9 cellular contexts compared by ENCODE assay signal in the genomic region with DNA sequence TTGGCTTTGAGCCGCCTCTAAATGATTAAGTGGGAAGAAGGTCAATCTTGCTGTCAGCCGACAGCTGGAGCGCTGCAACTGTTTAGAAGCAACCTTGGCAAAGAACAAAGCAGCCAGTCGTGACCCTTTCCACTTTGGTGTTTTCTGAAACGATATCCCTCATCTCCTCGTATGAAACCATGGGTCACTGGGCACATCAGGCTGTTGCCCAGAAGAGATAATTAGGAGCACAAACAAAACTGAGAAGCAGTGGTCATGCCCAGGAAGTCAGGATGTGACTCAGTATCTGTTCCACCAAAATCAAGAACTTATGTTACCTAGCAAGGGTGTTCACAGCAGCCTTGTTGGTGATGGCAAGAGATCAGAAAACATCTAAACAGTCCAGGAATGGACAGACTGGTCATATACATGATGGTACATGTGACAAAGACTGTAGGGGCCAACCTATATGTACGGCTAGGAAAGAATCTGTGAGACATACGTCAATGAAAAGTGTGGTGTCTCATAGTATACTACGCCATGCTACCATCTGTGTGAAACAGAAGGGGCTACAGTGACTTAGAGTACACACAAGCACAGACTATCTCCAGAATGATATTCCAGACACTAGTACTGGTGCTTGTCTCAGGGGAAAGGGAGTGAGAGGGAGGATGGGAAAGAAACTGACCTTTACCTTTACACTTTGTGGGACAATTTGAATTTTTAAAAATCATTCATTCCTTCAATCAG. TPM values are rescaled to one million over a fixed set of nuclear protein-coding genes. Genes with fewer than 3 reads are reported as not detected.
DNase-seq lines count a peak whose midpoint lies in the region; ATAC-seq, FAIRE-seq and TF ChIP-seq lines count a peak whose summit lies in the region.
"Had no signal": no experiment of that assay in that cellular context is flagged by ENCODE, and none has a peak within 500 bp of the region (broad histone marks: within the 10 kb centered on the region; RNA-seq: fewer than 3 reads in every experiment).

No MANE protein-coding gene starts in this region.

- no peaks in the 10 kb centered on the region for H3K9me3 ChIP-seq in CD8-positive, alpha-beta T cell (ENCODE audit: low read length)
- H3K9me3 ChIP-seq in Panc1 (ENCODE audit: control insufficient read depth, insufficient read depth, low read depth, low read length) (no peaks in the 10 kb centered on the region), endothelial cell of umbilical vein (replicated peaks; ENCODE audit: control insufficient read depth, insufficient read depth, low read length) (no peaks in the 10 kb centered on the region), Caco-2 (no peaks in the 10 kb centered on the region)

- H3K36me3 Mint-ChIP-seq in CD8-positive, alpha-beta T cell: peaks cover 91% of the 10 kb centered on the region
- H3K36me3 Mint-ChIP-seq in Caco-2 (ENCODE audit: insufficient read depth, unreplicated experiment): peaks cover 24% of the 10 kb centered on the region

- BruUV-seq in Panc1 (replicated peaks; lab: Mats Ljungman, UMichigan) (no TSS peak), endothelial cell of umbilical vein (replicated peaks; lab: Mats Ljungman, UMichigan) (TSS peak; percentile 77), Caco-2 (replicated peaks; lab: Mats Ljungman, UMichigan) (no TSS peak)

- FAIRE-seq in endothelial cell of umbilical vein (lab: Jason Lieb, UNC): peak; percentile 62

- H3K27me3 ChIP-seq in CD8-positive, alpha-beta T cell (ENCODE audit: insufficient read depth, low read length): no peaks in the 10 kb centered on the region
- H3K27me3 ChIP-seq in Panc1 (ENCODE audit: control insufficient read depth, insufficient read depth, low read length): no peaks in the 10 kb centered on the region
- no peaks in the 10 kb centered on the region for H3K27me3 ChIP-seq in endothelial cell of umbilical vein (ENCODE audit: control insufficient read depth in 2 of 2, insufficient read depth in 2 of 2, low read length in 2 of 2)
- no peaks in the 10 kb centered on the region for H3K27me3 ChIP-seq in Caco-2 (replicated peaks; ENCODE audit: control insufficient read depth, insufficient read depth, low read length)

- H3K36me3 ChIP-seq in CD8-positive, alpha-beta T cell (ENCODE audit: insufficient read depth, low read length): peaks cover 48% of the 10 kb centered on the region
- 0 out of 2 replicates have a peak, but pooled peaks cover 2% of the 10 kb centered on the region for H3K36me3 ChIP-seq in Panc1 (ENCODE audit: control insufficient read depth, insufficient read depth, low read length)
- peaks cover 2 to 4% of the 10 kb centered on the region in 2 experiments for H3K36me3 ChIP-seq in endothelial cell of umbilical vein (ENCODE audit: control insufficient read depth in 2 of 2, extremely low read depth in 1 of 2, insufficient read depth in 2 of 2, low read length in 2 of 2)
- peaks cover 1% of the 10 kb centered on the region; the same call in 1 of the 2 replicates for H3K36me3 ChIP-seq in Caco-2 (ENCODE audit: control insufficient read depth, insufficient read depth, low read length)

- no peak overlapping the region for H3K4me3 Mint-ChIP-seq in CD8-positive, alpha-beta T cell
- no peak overlapping the region for H3K4me3 Mint-ChIP-seq in Caco-2 (ENCODE audit: unreplicated experiment)

- DNase-seq in CD8-positive, alpha-beta T cell: no peak
- DNase-seq in Panc1 (ENCODE audit: low read depth, low spot score) (peak; percentile 61), endothelial cell of umbilical vein (ENCODE audit: low read depth, low spot score) (peak; percentile 72), omental fat pad (ENCODE audit: low spot score) (no peak), cerebellar nuclear complex (lab: John Stamatoyannopoulos, UW) (no peak), inferior parietal cortex (ENCODE audit: extremely low spot score) (no peak), Caco-2 (no peak), GM19238 (ENCODE audit: insufficient read length, low spot score) (no peak)
- DNase-seq: NCI-H526 treated with DMSO at 0.1 percent for 48 hours had no signal

- intact Hi-C loops in CD8-positive, alpha-beta T cell (cut with DNase I, micrococcal nuclease): no loop called here
- intact Hi-C loops in Panc1 (cut with micrococcal nuclease; ENCODE audit: unreplicated experiment): no loop called here
- intact Hi-C loops in endothelial cell of umbilical vein (cut with micrococcal nuclease): loop anchor here (1.0 to 2.0 kb wide), 4 partner anchors 13 to 127 kb away; partner anchors contain the start of gene STN1
- intact Hi-C loops in Caco-2 (cut with micrococcal nuclease; ENCODE audit: unreplicated experiment): no loop called here

- H3K4me3 ChIP-seq in CD8-positive, alpha-beta T cell (ENCODE audit: low read depth, low read length): no peak overlapping the region
- no peak overlapping the region for H3K4me3 ChIP-seq in Panc1 (ENCODE audit: low read depth in 2 of 2, low read length in 2 of 2)
- H3K4me3 ChIP-seq in endothelial cell of umbilical vein (replicated peaks in 1 of 3; ENCODE audit: insufficient read depth in 1 of 3, low read depth in 1 of 3, low read length in 3 of 3): no peak overlapping the region
- H3K4me3 ChIP-seq in Caco-2 (ENCODE audit: low read depth, low read length): no peak overlapping the region

- no peaks in the 10 kb centered on the region for H4K20me1 ChIP-seq in endothelial cell of umbilical vein (replicated peaks; ENCODE audit: control insufficient read depth, extremely low read depth, insufficient read depth, low read length)

- CTCF ChIA-PET in CD8-positive, alpha-beta T cell (lab: Charles Lee): interaction anchor here (0.7 to 1.2 kb wide), 2 partner anchors 12 to 185 kb away, joined by 3 read pairs; no protein-coding TSS in a partner anchor
- CTCF ChIA-PET in Panc1 (lab: Charles Lee) (interaction anchor here (0.6 kb wide), 1 partner anchor 225 kb away, joined by 5 read pairs; no protein-coding TSS in a partner anchor), endothelial cell of umbilical vein (lab: Charles Lee) (interaction anchor here (1.0 to 3.8 kb wide), 5 partner anchors 13 to 226 kb away, joined by 3 to 11 read pairs (median 6); partner anchors contain the start of gene SFR1), Caco-2 (lab: Charles Lee) (no interaction called here)

- in situ Hi-C loops in Panc1 (cut with HindIII; ENCODE audit: low pct_unique_long_range_greater_than_20kb, low sequenced_read_pairs): no loop called here

- peaks cover 36% of the 10 kb centered on the region for H3K4me1 Mint-ChIP-seq in CD8-positive, alpha-beta T cell (ENCODE audit: low read depth)
- H3K4me1 Mint-ChIP-seq in Caco-2 (ENCODE audit: low read depth, unreplicated experiment): no peaks in the 10 kb centered on the region

- no peaks in the 10 kb centered on the region for H3K27me3 Mint-ChIP-seq in CD8-positive, alpha-beta T cell (ENCODE audit: low read depth)
- no peaks in the 10 kb centered on the region for H3K27me3 Mint-ChIP-seq in Caco-2 (ENCODE audit: insufficient read depth, unreplicated experiment)

- H3K79me2 ChIP-seq in endothelial cell of umbilical vein (ENCODE audit: control insufficient read depth, insufficient read depth, low read length): no peaks in the 10 kb centered on the region

- no peak for ATAC-seq in CD8-positive, alpha-beta T cell
- ATAC-seq in Panc1: peak; percentile 65
- peak; percentile 60 for ATAC-seq in omental fat pad (ENCODE audit: low FRiP score)

- peak overlapping the region; percentile 27 for H3K4me2 ChIP-seq in endothelial cell of umbilical vein (ENCODE audit: insufficient read depth, low read length)

- H3K9me3 Mint-ChIP-seq in CD8-positive, alpha-beta T cell: no peaks in the 10 kb centered on the region
- H3K9me3 Mint-ChIP-seq in Caco-2 (ENCODE audit: unreplicated experiment): no peaks in the 10 kb centered on the region

- H2AFZ ChIP-seq in endothelial cell of umbilical vein (ENCODE audit: low read depth, low read length): peak overlapping the region; percentile 10

- H3K27ac Mint-ChIP-seq in CD8-positive, alpha-beta T cell: peak overlapping the region; percentile 34
- H3K27ac Mint-ChIP-seq in Caco-2 (ENCODE audit: unreplicated experiment): no peak overlapping the region

- peaks cover 19% of the 10 kb centered on the region for H3K4me1 ChIP-seq in CD8-positive, alpha-beta T cell (ENCODE audit: insufficient read depth, low read length)
- peaks cover 26% of the 10 kb centered on the region for H3K4me1 ChIP-seq in Panc1 (ENCODE audit: control insufficient read depth, insufficient read depth, low read length)
- peaks cover 33% of the 10 kb centered on the region for H3K4me1 ChIP-seq in endothelial cell of umbilical vein (ENCODE audit: control insufficient read depth, extremely low read depth, insufficient read depth, low read length)
- H3K4me1 ChIP-seq in Caco-2: peaks cover 9% of the 10 kb centered on the region

- POLR2A ChIA-PET in CD8-positive, alpha-beta T cell (lab: Charles Lee): interaction anchor here (1.3 kb wide), 1 partner anchor 12 kb away, joined by 6 read pairs; no protein-coding TSS in a partner anchor
- POLR2A ChIA-PET in Panc1 (lab: Charles Lee): no interaction called here
- POLR2A ChIA-PET in endothelial cell of umbilical vein (lab: Charles Lee): no interaction called here
- POLR2A ChIA-PET in Caco-2 (lab: Charles Lee): no interaction called here

- no peaks in the 10 kb centered on the region for H3K9me1 ChIP-seq in endothelial cell of umbilical vein (replicated peaks; ENCODE audit: control insufficient read depth, extremely low read depth, insufficient read depth, low read length)

- dilution Hi-C loops in endothelial cell of umbilical vein (cut with MboI; ENCODE audit: extremely low pct_ligation_motif_present, low sequenced_read_pairs): no loop called here

- H3K9ac ChIP-seq in endothelial cell of umbilical vein (replicated peaks; ENCODE audit: extremely low read depth, insufficient read depth, low read length): peak overlapping the region; percentile 42

- no peak overlapping the region for H3K27ac ChIP-seq in CD8-positive, alpha-beta T cell (ENCODE audit: low read depth, low read length)
- H3K27ac ChIP-seq in Panc1 (ENCODE audit: low read length) (peak overlapping the region; percentile 36), endothelial cell of umbilical vein (ENCODE audit: insufficient read depth, low read depth, low read length) (peak overlapping the region; percentile 85)

- no peak for TF ChIP-seq CTCF in CD8-positive, alpha-beta T cell (IDR thresholded peaks at IDR 0.05)
- TF ChIP-seq CTCF in Panc1 (IDR thresholded peaks at IDR 0.05): no peak
- no peak for TF ChIP-seq CTCF in endothelial cell of umbilical vein (IDR thresholded peaks at IDR 0.05; ENCODE audit: extremely low read depth in 1 of 2, insufficient read depth in 1 of 2, low read depth in 1 of 2, low read length in 2 of 2)
- no peak for TF ChIP-seq CTCF in omental fat pad (IDR thresholded peaks at IDR 0.05)
- TF ChIP-seq CTCF in Caco-2 (IDR thresholded peaks at IDR 0.05; ENCODE audit: insufficient read depth in 1 of 2, low read depth in 1 of 2, low read length in 1 of 2, severe bottlenecking in 1 of 2, unreplicated experiment in 1 of 2): no peak

- no peak for TF ChIP-seq POLR2A in endothelial cell of umbilical vein (IDR thresholded peaks at IDR 0.05; ENCODE audit: low read depth, low read length)

RNA-seq across cellular contexts. Expression of gene STN1, which starts 22.4 kb away (rescaled TPM):
- 10 to 100 TPM; 14.2 to 14.8 TPM for total RNA-seq in CD8-positive, alpha-beta T cell
- total RNA-seq in Panc1 (2021; ENCODE audit: unreplicated experiment) (28.9 TPM), endothelial cell of umbilical vein (12.7 and 15.3 TPM in 2 replicates), omental fat pad (10 to 100 TPM; 15.4 to 44.7 (median 21.1) TPM), Caco-2 (2022) (15.9 and 16.1 TPM in 2 replicates)
- 24.2 TPM for polyA plus RNA-seq in Panc1 (2012; ENCODE audit: insufficient read length)
- 9.1 and 10.8 TPM in 2 replicates for polyA plus RNA-seq in endothelial cell of umbilical vein
- polyA plus RNA-seq in endothelial cell of umbilical vein (2011; cell fraction: cytosol; rRNA removed): 15.1 and 15.3 TPM in 2 replicates
- 8.0 and 9.4 TPM in 2 replicates for polyA plus RNA-seq in endothelial cell of umbilical vein (2011; cell fraction: nucleus; rRNA removed)
- polyA plus RNA-seq in endothelial cell of umbilical vein (2012): 16.8 and 19.5 TPM in 2 replicates
- 9.9 and 13.8 TPM in 2 replicates for polyA minus RNA-seq in endothelial cell of umbilical vein
- polyA minus RNA-seq in endothelial cell of umbilical vein (2011; cell fraction: cytosol; rRNA and poly(A)+ RNA removed): 3.2 TPM
- 3.5 and 3.7 TPM in 2 replicates for polyA minus RNA-seq in endothelial cell of umbilical vein (2011; cell fraction: nucleus; rRNA and poly(A)+ RNA removed)

RNA-seq across cellular contexts. Expression of gene SH3PXD2A, which starts 40.2 kb away (rescaled TPM):
- 1 to 10 TPM; 7.6 to 9.2 TPM for total RNA-seq in CD8-positive, alpha-beta T cell
- total RNA-seq in Panc1 (2021; ENCODE audit: unreplicated experiment) (5.7 TPM), endothelial cell of umbilical vein (5.1 and 6.6 TPM in 2 replicates), omental fat pad (10 to 100 TPM; 21.0 to 36.3 (median 22.5) TPM), Caco-2 (2022) (6.3 and 7.5 TPM in 2 replicates)
- 5.5 TPM for polyA plus RNA-seq in Panc1 (2012; ENCODE audit: insufficient read length)
- polyA plus RNA-seq in endothelial cell of umbilical vein: 1.3 and 1.4 TPM in 2 replicates
- polyA plus RNA-seq in endothelial cell of umbilical vein (2011; cell fraction: cytosol; rRNA removed): 1.4 and 1.7 TPM in 2 replicates
- 4.3 and 4.8 TPM in 2 replicates for polyA plus RNA-seq in endothelial cell of umbilical vein (2011; cell fraction: nucleus; rRNA removed)
- polyA plus RNA-seq in endothelial cell of umbilical vein (2012): 5.7 and 6.1 TPM in 2 replicates
- 3.3 and 3.7 TPM in 2 replicates for polyA minus RNA-seq in endothelial cell of umbilical vein
- 12.9 TPM for polyA minus RNA-seq in endothelial cell of umbilical vein (2011; cell fraction: cytosol; rRNA and poly(A)+ RNA removed)
- polyA minus RNA-seq in endothelial cell of umbilical vein (2011; cell fraction: nucleus; rRNA and poly(A)+ RNA removed): 3.1 and 3.5 TPM in 2 replicates

Comparison
In these comparisons a context has a peak if more than half of its experiments do, and no peak if none do; other contexts are left out.
1. DNase-seq: peak in Panc1 (single experiment) and endothelial cell of umbilical vein (single experiment); none in CD8-positive, alpha-beta T cell (0 of 7), omental fat pad (single experiment), cerebellar nuclear complex (0 of 2), inferior parietal cortex (single experiment), Caco-2 (0 of 2) and GM19238 (single experiment).